18 cellular contexts compared by ENCODE assay signal in genomic region chr13:25778808-25779207, GRCh38.
"Had no signal": no experiment of that assay in that cellular context is flagged by ENCODE, and none has a peak within 500 bp of the region (broad histone marks: within the 10 kb centered on the region; RNA-seq: fewer than 3 reads in every experiment).

No MANE protein-coding gene starts in this region.

- DNase-seq: activated CD4-positive, alpha-beta T cell treated with anti-CD3 and anti-CD28 coated beads, Interleukin-2, amount 10 ng/mL, durations not matched to agents 24 days and 14 days; activated CD4-positive, CD25-positive, alpha-beta regulatory T cell; activated CD8-positive, alpha-beta memory T cell treated with anti-CD3 and anti-CD28 coated beads, Interleukin-2, amount 50 U/mL, for 4 hours; activated CD8-positive, alpha-beta T cell treated with anti-CD3 and anti-CD28 coated beads, Interleukin-2, amount 10 ng/mL, durations not matched to agents 7 days and 5 days; activated gamma-delta T cell treated with Interleukin-2 at 50 U/mL for 16 hours; amniotic stem cell; effector CD4-positive, alpha-beta T cell; foreskin melanocyte; head of caudate nucleus; immature natural killer cell; lower lobe of right lung; midbrain; ovary; stimulated activated CD4-positive, alpha-beta T cell treated with anti-CD3 and anti-CD28 coated beads, Interleukin-1b, Interleukin-23, amount 100 ng/mL, for 48 hours; stimulated activated naive CD8-positive, alpha-beta T cell treated with anti-CD3 and anti-CD28 coated beads, Interleukin-15, amount 100 ng/mL, for 72 hours; testis had no signal

- ATAC-seq: activated CD8-positive, alpha-beta T cell treated with anti-CD3 and anti-CD28 coated beads, Interleukin-2, amount 10 ng/mL, durations not matched to agents 7 days and 5 days; lower lobe of right lung; stimulated activated naive CD8-positive, alpha-beta T cell treated with anti-CD3 and anti-CD28 coated beads, Interleukin-15, amount 100 ng/mL, for 72 hours had no signal

- H3K36me3 ChIP-seq: lower lobe of right lung, ovary, upper lobe of left lung had no signal

- H3K9me3 ChIP-seq: lower lobe of right lung, ovary, testis, upper lobe of left lung had no signal

- H3K27ac ChIP-seq: coronary artery, lower lobe of right lung, ovary, testis, upper lobe of left lung had no signal

- H3K27me3 ChIP-seq: ovary, testis, upper lobe of left lung had no signal

- H3K4me3 ChIP-seq: coronary artery, lower lobe of right lung, ovary, testis, upper lobe of left lung had no signal

- H3K4me1 ChIP-seq: lower lobe of right lung, testis, upper lobe of left lung had no signal
